10 cellular contexts compared by ENCODE assay signal in genomic region chr16:66522816-66523590, GRCh38. TPM values are rescaled to one million over a fixed set of nuclear protein-coding genes. Genes with fewer than 3 reads are reported as not detected.
DNase-seq lines count a peak whose midpoint lies in the region; ATAC-seq and TF ChIP-seq lines count a peak whose summit lies in the region.
"Had no signal": no experiment of that assay in that cellular context is flagged by ENCODE, and none has a peak within 500 bp of the region (broad histone marks: within the 10 kb centered on the region; RNA-seq: fewer than 3 reads in every experiment).

No MANE protein-coding gene starts in this region.

- DNase-seq in activated naive CD4-positive, alpha-beta T cell treated with anti-CD3 and anti-CD28 coated beads for 36 hours = no peak
- DNase-seq in activated naive CD4-positive, alpha-beta T cell (lab: John Stamatoyannopoulos, UW) = no peak
- DNase-seq in activated CD8-positive, alpha-beta memory T cell treated with anti-CD3 and anti-CD28 coated beads, Interleukin-2, amount 50 U/mL, for 48 hours = peak; percentile 53
- DNase-seq in memory B cell (ENCODE audit: low spot score in 2 of 2) (no peak), tibial artery (no peak), cerebellar cortex (ENCODE audit: low spot score) (no peak), endodermal cell (no peak)
- DNase-seq: NCI-H2227 treated with DMSO at 0.1 percent for 48 hours had no signal

- peak overlapping the region; percentile 6 for H3K4me3 Mint-ChIP-seq in activated naive CD4-positive, alpha-beta T cell treated with anti-CD3 and anti-CD28 coated beads for 36 hours
- H3K4me3 Mint-ChIP-seq in memory B cell (peak overlapping the region; percentile 78), endodermal cell (no peak overlapping the region)

- ATAC-seq in memory B cell (ENCODE audit: low read depth) = no peak
- no peak for ATAC-seq in GM18505 (IDR thresholded peaks at IDR 0.05; ENCODE audit: unreplicated experiment)

- H3K4me1 ChIP-seq in tibial artery (peaks cover 0 to 37% (median 19%) of the 10 kb centered on the region in 4 donors), endodermal cell (ENCODE audit: control insufficient read depth, insufficient read depth, low read length) (no peaks in the 10 kb centered on the region)

- CTCF ChIA-PET in activated naive CD4-positive, alpha-beta T cell treated with anti-CD3 and anti-CD28 coated beads for 36 hours (lab: Charles Lee) = interaction anchor here (0.5 to 4.4 kb wide), 9 partner anchors 20 to 437 kb away, joined by 3 to 23 read pairs (median 5); partner anchors contain the start of genes CKLF and NAE1

- peak overlapping the region; percentile 85 for H3K27ac Mint-ChIP-seq in activated naive CD4-positive, alpha-beta T cell treated with anti-CD3 and anti-CD28 coated beads for 36 hours
- H3K27ac Mint-ChIP-seq in memory B cell (peak overlapping the region; percentile 96), endodermal cell (no peak overlapping the region)

- no peaks in the 10 kb centered on the region for H3K27me3 Mint-ChIP-seq in activated naive CD4-positive, alpha-beta T cell treated with anti-CD3 and anti-CD28 coated beads for 36 hours (ENCODE audit: low read depth)
- H3K27me3 Mint-ChIP-seq in memory B cell (no peaks in the 10 kb centered on the region), endodermal cell (ENCODE audit: insufficient read depth) (no peaks in the 10 kb centered on the region)

- H3K4me3 ChIP-seq in tibial artery = no peak overlapping the region
- H3K4me3 ChIP-seq in endodermal cell (ENCODE audit: low read length) = no peak overlapping the region

- H3K9me3 ChIP-seq in tibial artery (no peaks in the 10 kb centered on the region), endodermal cell (ENCODE audit: control insufficient read depth, low read length) (no peaks in the 10 kb centered on the region)

- H3K4me1 Mint-ChIP-seq in activated naive CD4-positive, alpha-beta T cell treated with anti-CD3 and anti-CD28 coated beads for 36 hours (ENCODE audit: low read depth) = peaks cover 69% of the 10 kb centered on the region
- H3K4me1 Mint-ChIP-seq in memory B cell = peaks cover 53% of the 10 kb centered on the region
- peaks cover 3% of the 10 kb centered on the region for H3K4me1 Mint-ChIP-seq in endodermal cell

- peaks cover 31 to 74% (median 37%) of the 10 kb centered on the region in 3 donors for H3K36me3 ChIP-seq in tibial artery
- no peaks in the 10 kb centered on the region for H3K36me3 ChIP-seq in endodermal cell (ENCODE audit: control insufficient read depth, insufficient read depth, low read length)

- no peak overlapping the region for H3K9ac ChIP-seq in endodermal cell (ENCODE audit: extremely low read depth, low read length, poor library complexity, severe bottlenecking)

- no peak for TF ChIP-seq POLR2A in GM18505 (IDR thresholded peaks at IDR 0.05; ENCODE audit: borderline replicate concordance, extremely low read depth, insufficient read depth, insufficient read length)

- 86 to 95% methylated on average over 7 to 11 of the region's 11 CpGs for whole genome bisulfite sequencing in endodermal cell (ENCODE audit: insufficient coverage in 1 of 2, insufficient read length in 1 of 2), 2 experiments

- no peaks in the 10 kb centered on the region for H3K36me3 Mint-ChIP-seq in activated naive CD4-positive, alpha-beta T cell treated with anti-CD3 and anti-CD28 coated beads for 36 hours (ENCODE audit: low read depth)
- H3K36me3 Mint-ChIP-seq in memory B cell (no peaks in the 10 kb centered on the region), endodermal cell (ENCODE audit: low read depth) (peaks cover 11% of the 10 kb centered on the region)

- TF ChIP-seq CTCF in tibial artery (IDR thresholded peaks at IDR 0.05) (no peak), endodermal cell (conservative IDR thresholded peaks at IDR 0.05) (no peak)

- H3K27me3 ChIP-seq in tibial artery (no peaks in the 10 kb centered on the region), endodermal cell (ENCODE audit: control insufficient read depth, insufficient read depth, low read length, poor library complexity, severe bottlenecking) (no peaks in the 10 kb centered on the region)

- H3K27ac ChIP-seq in tibial artery (peak overlapping the region; percentile 39 to 95), endodermal cell (ENCODE audit: low read depth, low read length) (no peak overlapping the region)

- H3K9me3 Mint-ChIP-seq in activated naive CD4-positive, alpha-beta T cell treated with anti-CD3 and anti-CD28 coated beads for 36 hours = no peaks in the 10 kb centered on the region
- H3K9me3 Mint-ChIP-seq in memory B cell (no peaks in the 10 kb centered on the region), endodermal cell (no peaks in the 10 kb centered on the region)

- intact Hi-C loops in activated naive CD4-positive, alpha-beta T cell treated with anti-CD3 and anti-CD28 coated beads for 36 hours (cut with micrococcal nuclease) = loop anchor here (1.0 kb wide), 4 partner anchors 29 to 350 kb away; partner anchors contain the start of genes CKLF and CMTM3
- intact Hi-C loops in tibial artery (cut with DNase I; ENCODE audit: low total_unique reads) = no loop called here

RNA-seq across cellular contexts. Expression of gene TK2, which starts 26.9 kb away (rescaled TPM):
- 1 to 10 TPM; 5.7 to 5.9 TPM for total RNA-seq in activated naive CD4-positive, alpha-beta T cell treated with anti-CD3 and anti-CD28 coated beads for 36 hours
- 10 to 100 TPM in 1 of 2 donors, 1 to 10 TPM in 1; 7.9 to 11.5 TPM for total RNA-seq in endodermal cell
- polyA plus RNA-seq in endodermal cell (2013, experiment 1 of 2) = 11.3 TPM
- polyA plus RNA-seq in endodermal cell (2013, experiment 2 of 2) = 10.2 TPM

RNA-seq across cellular contexts. Expression of gene CKLF, which starts 29.4 kb away (rescaled TPM):
- total RNA-seq in activated naive CD4-positive, alpha-beta T cell treated with anti-CD3 and anti-CD28 coated beads for 36 hours = 100 to 1,000 TPM; 114 to 126 TPM
- total RNA-seq in endodermal cell = 10 to 100 TPM; 22.5 to 40.7 TPM
- 38.0 TPM for polyA plus RNA-seq in endodermal cell (2013, experiment 1 of 2)
- 36.9 TPM for polyA plus RNA-seq in endodermal cell (2013, experiment 2 of 2)

RNA-seq across cellular contexts. Expression of gene CMTM1, which starts 43.2 kb away (rescaled TPM):
- 1 to 10 TPM; 4.2 to 8.2 TPM for total RNA-seq in activated naive CD4-positive, alpha-beta T cell treated with anti-CD3 and anti-CD28 coated beads for 36 hours
- 1 to 10 TPM; 3.8 to 5.3 TPM for total RNA-seq in endodermal cell
- polyA plus RNA-seq in endodermal cell (2013, experiment 1 of 2) = 4.9 TPM
- polyA plus RNA-seq in endodermal cell (2013, experiment 2 of 2) = 3.4 TPM

RNA-seq across cellular contexts. Expression of gene CMTM2, which starts 56.3 kb away (rescaled TPM):
- not detected for total RNA-seq in activated naive CD4-positive, alpha-beta T cell treated with anti-CD3 and anti-CD28 coated beads for 36 hours
- not detected for total RNA-seq in endodermal cell
- polyA plus RNA-seq in endodermal cell (2013, experiment 1 of 2) = not detected
- polyA plus RNA-seq in endodermal cell (2013, experiment 2 of 2) = not detected
- total RNA-seq: renal cortical epithelial cell had no signal
